Comparison of ENCODE assay signal across 19 cellular contexts in genomic region chr5:126046996-126047395, GRCh38.
DNase-seq lines count a peak whose midpoint lies in the region; ATAC-seq and TF ChIP-seq lines count a peak whose summit lies in the region.
"Had no signal": no experiment of that assay in that cellular context is flagged by ENCODE, and none has a peak within 500 bp of the region (broad histone marks: within the 10 kb centered on the region; RNA-seq: fewer than 3 reads in every experiment).

No MANE protein-coding gene starts in this region.

- H2BK12ac ChIP-seq in neuronal stem cell (ENCODE audit: low read length) = no peak overlapping the region

- H3K9me3 Mint-ChIP-seq in brain = peaks cover 3 to 7% (median 5%) of the 10 kb centered on the region in 5 experiments

- H4K91ac ChIP-seq in neuronal stem cell (ENCODE audit: low read depth, low read length, poor library complexity) = no peak overlapping the region

- no peak overlapping the region for H2BK5ac ChIP-seq in neuronal stem cell (ENCODE audit: low read length)

- TF ChIP-seq CTCF in DND-41 (IDR thresholded peaks at IDR 0.05; ENCODE audit: borderline replicate concordance, extremely low read depth, low read length, poor library complexity, severe bottlenecking) (peak; percentile 29), HFF-Myc (IDR thresholded peaks at IDR 0.05; ENCODE audit: low read depth, low read length, missing control alignments) (no peak), brain (conservative IDR thresholded peaks at IDR 0.05) (no peak)

- no peaks in the 10 kb centered on the region for H3K27me3 ChIP-seq in DND-41 (ENCODE audit: insufficient read depth, low read length, poor library complexity)
- no peaks in the 10 kb centered on the region for H3K27me3 ChIP-seq in neuronal stem cell (ENCODE audit: control insufficient read depth in 3 of 3, insufficient read depth in 3 of 3, low read depth in 1 of 3, low read length in 3 of 3)
- H3K27me3 ChIP-seq: BLaER1 had no signal

- H3K36me3 Mint-ChIP-seq in brain = no peaks in the 10 kb centered on the region
- H3K36me3 Mint-ChIP-seq: CD4-positive, CD25-positive, alpha-beta regulatory T cell; T-cell had no signal

- peak; percentile 10 for DNase-seq in DND-41
- peak; percentile 59 for DNase-seq in HFF-Myc (ENCODE audit: extremely low read depth, low read depth)
- DNase-seq in neuronal stem cell (ENCODE audit: low spot score) = no peak
- DNase-seq in central memory CD4-positive, alpha-beta T cell = no peak
- DNase-seq in head of caudate nucleus = no peak
- DNase-seq: CD4-positive, CD25-positive, alpha-beta regulatory T cell; DMS153; GM23248; HCEC 1CT; KBM-7; NCI-H2029; NCI-H446; NCI-H524 treated with DMSO at 0.1 percent for 48 hours; SHP77 treated with DMSO at 0.1 percent for 48 hours; T-cell had no signal

- H3K4me1 ChIP-seq in DND-41 (ENCODE audit: insufficient read depth, low read length) (peaks cover 40% of the 10 kb centered on the region), neuronal stem cell (ENCODE audit: control insufficient read depth in 2 of 2, insufficient read depth in 1 of 2, low read depth in 1 of 2, low read length in 2 of 2) (peaks cover 4 to 10% of the 10 kb centered on the region in 2 donors)

- H3K9me3 ChIP-seq in DND-41 (ENCODE audit: insufficient read depth, low read length, severe bottlenecking) (no peaks in the 10 kb centered on the region), neuronal stem cell (replicated peaks in 1 of 2; ENCODE audit: control insufficient read depth in 2 of 2, insufficient read depth in 1 of 2, low read depth in 1 of 2, low read length in 2 of 2) (no peaks in the 10 kb centered on the region)
- H3K9me3 ChIP-seq: BLaER1 had no signal

- H4K20me1 ChIP-seq in DND-41 (ENCODE audit: insufficient read depth, low read length) = no peaks in the 10 kb centered on the region
- H4K20me1 ChIP-seq: BLaER1 had no signal

- intact Hi-C loops in head of caudate nucleus (cut with DNase I) = no loop called here

- no peak overlapping the region for H3K4me2 ChIP-seq in DND-41 (ENCODE audit: insufficient read depth, low read length)
- no peak overlapping the region for H3K4me2 ChIP-seq in neuronal stem cell (ENCODE audit: insufficient read depth, low read length, poor library complexity, severe bottlenecking)
- H3K4me2 ChIP-seq: BLaER1 had no signal

- ATAC-seq in DND-41 (ENCODE audit: insufficient read depth, low read depth) (peak; percentile 64; the same call in 2 of the 3 replicates), GM18868 (IDR thresholded peaks at IDR 0.05; ENCODE audit: unreplicated experiment) (no peak)
- ATAC-seq: Panc1, T-cell had no signal

- H3K27ac ChIP-seq in DND-41 (ENCODE audit: low read length) (no peak overlapping the region), neuronal stem cell (replicated peaks; ENCODE audit: low read length) (no peak overlapping the region)
- H3K27ac ChIP-seq: BLaER1, GM23248 had no signal

- peak overlapping the region; percentile 9 to 72 (median 68) for H3K27ac Mint-ChIP-seq in brain
- H3K27ac Mint-ChIP-seq: CD4-positive, CD25-positive, alpha-beta regulatory T cell; T-cell had no signal

- no peaks in the 10 kb centered on the region for H3K79me2 ChIP-seq in DND-41 (ENCODE audit: insufficient read depth, low read length)

- no peak overlapping the region for H4K8ac ChIP-seq in neuronal stem cell (ENCODE audit: low read depth, low read length)

- peaks cover 59% of the 10 kb centered on the region for H3K4me1 Mint-ChIP-seq in brain
- H3K4me1 Mint-ChIP-seq: CD4-positive, CD25-positive, alpha-beta regulatory T cell; T-cell had no signal

- H3K23ac ChIP-seq in neuronal stem cell (ENCODE audit: low read depth, low read length, poor library complexity) = no peak overlapping the region

- H3K18ac ChIP-seq in neuronal stem cell (ENCODE audit: low read length) = peak overlapping the region; percentile 64

- no peak overlapping the region for H3K4me3 Mint-ChIP-seq in brain
- H3K4me3 Mint-ChIP-seq: CD4-positive, CD25-positive, alpha-beta regulatory T cell; T-cell had no signal

- H3K27me3 Mint-ChIP-seq in brain = no peaks in the 10 kb centered on the region
- H3K27me3 Mint-ChIP-seq: CD4-positive, CD25-positive, alpha-beta regulatory T cell; T-cell had no signal

- no peaks in the 10 kb centered on the region for H3K36me3 ChIP-seq in DND-41 (ENCODE audit: insufficient read depth, low read length)
- no peaks in the 10 kb centered on the region for H3K36me3 ChIP-seq in neuronal stem cell (replicated peaks in 1 of 2; ENCODE audit: control insufficient read depth in 2 of 2, insufficient read depth in 2 of 2, low read length in 2 of 2)
- H3K36me3 ChIP-seq: BLaER1 had no signal

- no peak overlapping the region for H3K4ac ChIP-seq in neuronal stem cell (ENCODE audit: low read length)

- H2BK120ac ChIP-seq in neuronal stem cell (ENCODE audit: low read depth, low read length) = no peak overlapping the region

- no peak overlapping the region for H2AK5ac ChIP-seq in neuronal stem cell (ENCODE audit: low read depth, low read length)

- no peak overlapping the region for H2AFZ ChIP-seq in DND-41 (ENCODE audit: low read depth, low read length)
- H2AFZ ChIP-seq in neuronal stem cell (ENCODE audit: low read length) = no peak overlapping the region
- H2AFZ ChIP-seq: GM23248 had no signal

- no peak overlapping the region for H3K9ac ChIP-seq in DND-41 (ENCODE audit: low read depth, low read length)
- no peak overlapping the region for H3K9ac ChIP-seq in neuronal stem cell (ENCODE audit: low read depth, low read length, poor library complexity)
- H3K9ac ChIP-seq: BLaER1, GM23248 had no signal

- H3K4me3 ChIP-seq in DND-41 (ENCODE audit: low read depth in 1 of 2, low read length in 2 of 2) (no peak overlapping the region), HFF-Myc (replicated peaks; ENCODE audit: low read depth, low read length) (no peak overlapping the region), neuronal stem cell (ENCODE audit: low read length in 2 of 2) (no peak overlapping the region)
- H3K4me3 ChIP-seq: BLaER1, GM23248 had no signal

- H3K79me1 ChIP-seq in neuronal stem cell (ENCODE audit: low read depth, low read length) = no peaks in the 10 kb centered on the region

- H2BK15ac ChIP-seq in neuronal stem cell (ENCODE audit: low read length) = no peak overlapping the region

- H3K14ac ChIP-seq in neuronal stem cell (ENCODE audit: low read length) = no peak overlapping the region

Comparison
In these comparisons a context has a peak if more than half of its experiments do, and no peak if none do; other contexts are left out.
1. DNase-seq: peak in DND-41 (single experiment) and HFF-Myc (single experiment); none in neuronal stem cell (single experiment), central memory CD4-positive, alpha-beta T cell (single experiment) and head of caudate nucleus (0 of 42).